Comparison of ENCODE assay signal across 8 cellular contexts in the genomic region with DNA sequence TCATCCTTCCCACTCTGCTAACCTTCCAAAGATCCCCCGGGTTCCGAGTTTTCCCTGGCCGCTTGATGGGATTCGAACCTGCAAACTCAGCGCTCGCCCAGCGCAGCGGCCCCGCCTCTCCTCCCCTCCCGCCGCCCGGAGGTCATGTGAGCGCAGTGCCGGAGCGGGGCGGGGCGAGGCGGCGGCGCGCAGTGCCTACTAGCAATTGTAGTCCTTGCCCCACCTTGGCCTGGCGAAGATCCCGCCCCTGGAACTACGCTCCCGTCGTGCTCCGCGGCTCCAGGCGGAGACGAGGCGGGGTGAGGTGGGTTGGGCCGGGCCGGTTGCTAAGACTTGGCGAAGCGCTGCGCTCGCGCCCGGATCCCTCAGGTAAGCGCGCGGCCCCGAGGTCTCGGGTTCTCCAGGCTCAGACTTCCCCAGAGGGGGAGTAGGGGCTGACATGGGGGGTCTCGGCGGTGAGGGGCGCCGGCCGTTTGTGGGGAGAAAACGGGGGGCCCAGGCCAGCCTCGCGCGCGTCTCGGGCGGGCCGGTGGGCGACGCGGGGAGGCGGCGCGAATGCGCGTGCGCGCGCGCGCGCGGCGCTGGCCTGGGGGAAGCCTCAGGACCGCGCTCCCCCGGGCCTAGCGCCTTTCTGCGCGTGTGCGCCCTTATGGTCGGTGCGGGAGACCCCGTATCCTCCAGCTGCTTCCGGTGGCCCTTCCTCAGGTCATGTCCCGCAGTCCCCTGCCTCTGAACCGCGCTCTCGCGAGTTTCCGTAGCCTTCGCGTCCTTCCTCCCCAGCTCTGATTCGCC. TPM values are rescaled to one million over a fixed set of nuclear protein-coding genes. Genes with fewer than 3 reads are reported as not detected.
DNase-seq lines count a peak whose midpoint lies in the region; ATAC-seq and TF ChIP-seq lines count a peak whose summit lies in the region.

Gene ADAT3, plus strand, starts transcription at position 329 of the 792 bp plus-strand sequence. CDS start 6,649 bp downstream, outside the sequence.
A gene with protein sequence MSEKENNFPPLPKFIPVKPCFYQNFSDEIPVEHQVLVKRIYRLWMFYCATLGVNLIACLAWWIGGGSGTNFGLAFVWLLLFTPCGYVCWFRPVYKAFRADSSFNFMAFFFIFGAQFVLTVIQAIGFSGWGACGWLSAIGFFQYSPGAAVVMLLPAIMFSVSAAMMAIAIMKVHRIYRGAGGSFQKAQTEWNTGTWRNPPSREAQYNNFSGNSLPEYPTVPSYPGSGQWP (plus strand): TSS at position 329 of the 792 bp plus-strand sequence. CDS start 9,621 bp downstream, outside the sequence.

- H3K9me2 ChIP-seq in OCI-LY1 (ENCODE audit: low read depth, low read length): no peaks in the 10 kb centered on the region

- H3K27me3 ChIP-seq in OCI-LY1 (ENCODE audit: insufficient read depth, low read length): no peaks in the 10 kb centered on the region

- no peak within 1 kb of the TSS for H2AFZ ChIP-seq in OCI-LY1 (ENCODE audit: low read length)

- H3K27ac ChIP-seq in OCI-LY1 (ENCODE audit: low read depth, low read length, poor library complexity, severe bottlenecking) (peak within 1 kb of the TSS; percentile 89), mesodermal cell (ENCODE audit: low read depth, low read length, severe bottlenecking) (peak within 1 kb of the TSS; percentile 89)

- peaks cover 30% of the 10 kb centered on the region for H3K79me2 ChIP-seq in OCI-LY1 (ENCODE audit: insufficient read depth, low read length)

- H3K4me3 ChIP-seq in OCI-LY1 (ENCODE audit: low read depth, low read length, poor library complexity, severe bottlenecking) (peak within 1 kb of the TSS; percentile 63), mesodermal cell (ENCODE audit: extremely low read depth, insufficient read depth, low read length, poor library complexity, severe bottlenecking) (peak within 1 kb of the TSS; percentile 60)

- 1% methylated on average over 82 to 90 of the region's 93 CpGs for WGBS in mesodermal cell (ENCODE audit: insufficient coverage in 2 of 2), 2 experiments

- peak; percentile 78 for ATAC-seq in GM21515 (IDR thresholded peaks at IDR 0.05; ENCODE audit: unreplicated experiment)

- in situ Hi-C loops in Caki2 (cut with HindIII; ENCODE audit: low pct_unique_long_range_greater_than_20kb, low sequenced_read_pairs) (no loop called here), endometrial microvascular endothelial cells (cut with HindIII; ENCODE audit: inconsistent ontology term, low pct_unique_long_range_greater_than_20kb, low sequenced_read_pairs) (no loop called here)

- H3K4me1 ChIP-seq in OCI-LY1 (ENCODE audit: insufficient read depth, low read length, severe bottlenecking) (peaks cover 60% of the 10 kb centered on the region), mesodermal cell (ENCODE audit: control insufficient read depth, insufficient read depth, low read length, poor library complexity, severe bottlenecking) (peaks cover 14% of the 10 kb centered on the region)

- no peaks in the 10 kb centered on the region for H4K20me1 ChIP-seq in OCI-LY1 (ENCODE audit: insufficient read depth, low read length)

- TF ChIP-seq CTCF in OCI-LY1 (IDR thresholded peaks at IDR 0.05; ENCODE audit: low read length): no peak

- H3K4me2 ChIP-seq in OCI-LY1 (ENCODE audit: low read length): peak within 1 kb of the TSS; percentile 99

- H3K36me3 ChIP-seq in OCI-LY1 (ENCODE audit: insufficient read depth, low read length) (no peaks in the 10 kb centered on the region), mesodermal cell (ENCODE audit: control insufficient read depth, insufficient read depth, low read length) (peaks cover 20% of the 10 kb centered on the region)

- DNase-seq in Caki2 (ENCODE audit: low read depth) (peak; percentile 92), HuH-7 (ENCODE audit: low spot score) (peak; percentile 92)
- peak; percentile 98 for DNase-seq in activated CD8-positive, alpha-beta memory T cell treated with anti-CD3 and anti-CD28 coated beads, Interleukin-2, amount 50 U/mL, for 4 hours
- peak; percentile 88 for DNase-seq in stimulated activated CD8-positive, alpha-beta memory T cell treated with anti-CD3 and anti-CD28 coated beads, Interleukin-15, amount 100 ng/mL, for 24 hours (ENCODE audit: low read depth)

- H3K9ac ChIP-seq in OCI-LY1 (ENCODE audit: low read length): peak within 1 kb of the TSS; percentile 64

- peaks cover 3% of the 10 kb centered on the region; the same call in 1 of the 2 replicates for H3F3A ChIP-seq in OCI-LY1 (ENCODE audit: insufficient read depth, low read length)

- H3K9me3 ChIP-seq in OCI-LY1 (ENCODE audit: low read length) (no peaks in the 10 kb centered on the region), mesodermal cell (ENCODE audit: control insufficient read depth, low read length) (no peaks in the 10 kb centered on the region)

RNA-seq across cellular contexts. Expression of gene ADAT3, which starts in this region (rescaled TPM):
- total RNA-seq in Caki2 (2014; rRNA removed; shearing (Covaris generic); ENCODE audit: low replicate concordance): 4.2 and 4.7 TPM in 2 replicates
- total RNA-seq in endometrial microvascular endothelial cells (ENCODE audit: inconsistent ontology term): 15.5 TPM
- polyA plus RNA-seq in mesodermal cell (2013, experiment 1 of 2): 2.6 TPM
- polyA plus RNA-seq in mesodermal cell (2013, experiment 2 of 2): 2.7 TPM

RNA-seq across cellular contexts. Expression of the second gene that starts in this region (rescaled TPM):
- total RNA-seq in Caki2 (2014; rRNA removed; shearing (Covaris generic); ENCODE audit: low replicate concordance): 14.1 and 28.0 TPM in 2 replicates
- 83.0 TPM for total RNA-seq in endometrial microvascular endothelial cells (ENCODE audit: inconsistent ontology term)
- polyA plus RNA-seq in mesodermal cell (2013, experiment 1 of 2): 46.9 TPM
- 42.3 TPM for polyA plus RNA-seq in mesodermal cell (2013, experiment 2 of 2)

Comparison
In these comparisons a context has a peak if more than half of its experiments do, and no peak if none do; other contexts are left out.
1. Peak in every context shown above with its lines: DNase-seq, ATAC-seq, H3K4me3 ChIP-seq and H3K27ac ChIP-seq.